In the genomic region with DNA sequence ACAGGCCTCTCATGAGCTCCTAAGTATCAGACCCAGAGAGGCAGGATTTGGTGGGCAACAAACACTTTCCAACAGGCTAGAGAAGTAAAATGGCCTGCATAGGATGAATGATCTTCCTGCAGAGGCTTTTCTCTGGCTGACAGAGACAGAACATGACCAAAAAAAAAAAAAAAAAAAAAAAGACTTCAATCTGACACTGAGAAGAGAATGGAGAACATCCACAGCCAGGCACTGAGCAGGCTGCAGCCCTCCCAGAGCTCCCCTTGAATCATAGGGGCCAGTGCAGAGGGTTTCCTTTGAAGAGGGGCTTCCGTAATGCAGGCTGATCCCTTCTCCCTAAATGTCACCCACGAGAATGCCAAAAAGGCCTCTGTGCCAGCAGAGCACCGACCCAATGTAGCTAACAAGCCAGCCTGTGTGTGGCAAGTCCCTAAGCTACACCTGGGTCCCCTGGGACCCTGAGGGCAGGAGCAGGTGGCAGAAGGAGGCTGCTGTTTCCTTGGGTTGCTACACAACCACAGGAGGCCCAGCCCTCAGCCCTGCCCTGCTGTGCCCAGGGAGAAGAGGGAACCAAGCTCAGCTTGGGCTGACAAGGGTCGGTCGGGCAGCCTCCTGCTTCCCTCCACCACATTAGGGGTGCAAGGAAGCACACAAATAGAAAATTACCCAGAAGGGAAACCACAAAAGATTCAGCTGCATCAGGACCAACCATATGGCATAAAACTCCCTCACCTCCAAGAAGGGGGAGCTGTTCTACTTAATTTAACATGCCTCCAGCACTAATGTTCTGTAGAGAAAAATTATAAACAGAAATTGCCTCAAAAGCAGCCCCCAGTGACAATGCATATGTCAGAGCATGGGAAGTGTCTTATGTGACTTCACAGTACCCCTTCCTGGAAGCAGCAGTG, we compare ENCODE assay signal across 9 cellular contexts. TPM values are rescaled to one million over a fixed set of nuclear protein-coding genes. Genes with fewer than 3 reads are reported as not detected.
DNase-seq lines count a peak whose midpoint lies in the region; ATAC-seq and TF ChIP-seq lines count a peak whose summit lies in the region.
"Had no signal": no experiment of that assay in that cellular context is flagged by ENCODE, and none has a peak within 500 bp of the region (broad histone marks: within the 10 kb centered on the region; RNA-seq: fewer than 3 reads in every experiment).

No MANE protein-coding gene starts in this region.

- no peaks in the 10 kb centered on the region for H3K9me3 ChIP-seq in MG63

- H3K4me1 Mint-ChIP-seq in stimulated activated memory B cell treated with anti-CD40 and anti-IgM and Interleukin-4, amounts not matched to agents 10 μg/mL and 1 μg/mL and 100 μg/mL, for 72 hours = peaks cover 43% of the 10 kb centered on the region

- no peaks in the 10 kb centered on the region for H3K9me3 Mint-ChIP-seq in stimulated activated memory B cell treated with anti-CD40 and anti-IgM and Interleukin-4, amounts not matched to agents 10 μg/mL and 1 μg/mL and 100 μg/mL, for 72 hours

- peak; percentile 59 for DNase-seq in SIG-M5 treated with dmso at 0.1 percent for 504 hours (lab: John Stamatoyannopoulos, UW; ENCODE audit: unreplicated experiment)
- DNase-seq in SIG-M5 (lab: John Stamatoyannopoulos, UW) = no peak
- peak; percentile 90 for DNase-seq in NCI-H2107 treated with DMSO at 0.1 percent for 48 hours (lab: John Stamatoyannopoulos, UW; ENCODE audit: unreplicated experiment)
- DNase-seq in coronary artery (ENCODE audit: low spot score) = no peak
- DNase-seq in T-helper 9 cell = no peak
- no peak for DNase-seq in MG63
- DNase-seq: left cardiac atrium had no signal

- no peak overlapping the region for H3K27ac ChIP-seq in coronary artery

- no peaks in the 10 kb centered on the region for H3K36me3 ChIP-seq in MG63

- ATAC-seq in HG03045 (IDR thresholded peaks at IDR 0.05; ENCODE audit: unreplicated experiment) = peak; percentile 57
- peak; percentile 99 for ATAC-seq in stimulated activated memory B cell treated with anti-CD40 and anti-IgM and Interleukin-4, amounts not matched to agents 10 μg/mL and 1 μg/mL and 100 μg/mL, for 72 hours
- ATAC-seq: left cardiac atrium had no signal

- H3K36me3 Mint-ChIP-seq in stimulated activated memory B cell treated with anti-CD40 and anti-IgM and Interleukin-4, amounts not matched to agents 10 μg/mL and 1 μg/mL and 100 μg/mL, for 72 hours = no peaks in the 10 kb centered on the region

- no peak for TF ChIP-seq CTCF in coronary artery (IDR thresholded peaks at IDR 0.05)

- H3K27me3 Mint-ChIP-seq in stimulated activated memory B cell treated with anti-CD40 and anti-IgM and Interleukin-4, amounts not matched to agents 10 μg/mL and 1 μg/mL and 100 μg/mL, for 72 hours = no peaks in the 10 kb centered on the region

- no peak overlapping the region for H3K4me3 ChIP-seq in coronary artery
- H3K4me3 ChIP-seq in MG63 = no peak overlapping the region

- peak overlapping the region; percentile 14 for H3K4me3 Mint-ChIP-seq in stimulated activated memory B cell treated with anti-CD40 and anti-IgM and Interleukin-4, amounts not matched to agents 10 μg/mL and 1 μg/mL and 100 μg/mL, for 72 hours

- no peaks in the 10 kb centered on the region for H3K27me3 ChIP-seq in MG63

- H3K27ac Mint-ChIP-seq in stimulated activated memory B cell treated with anti-CD40 and anti-IgM and Interleukin-4, amounts not matched to agents 10 μg/mL and 1 μg/mL and 100 μg/mL, for 72 hours = peak overlapping the region; percentile 74

RNA-seq across cellular contexts. Expression of a gene that starts 55.5 kb away (rescaled TPM):
- total RNA-seq in MG63 (2014; rRNA removed; shearing (Covaris generic); ENCODE audit: low replicate concordance) = 0.07 and 0.25 TPM in 2 replicates

Comparison
In these comparisons a context has a peak if more than half of its experiments do, and no peak if none do; other contexts are left out.
1. DNase-seq: peak in SIG-M5 treated with dmso at 0.1 percent for 504 hours (single experiment) and NCI-H2107 treated with DMSO at 0.1 percent for 48 hours (single experiment); none in SIG-M5 (single experiment), coronary artery (single experiment), T-helper 9 cell (single experiment) and MG63 (single experiment).